23 cellular contexts compared by ENCODE assay signal in the genomic region with DNA sequence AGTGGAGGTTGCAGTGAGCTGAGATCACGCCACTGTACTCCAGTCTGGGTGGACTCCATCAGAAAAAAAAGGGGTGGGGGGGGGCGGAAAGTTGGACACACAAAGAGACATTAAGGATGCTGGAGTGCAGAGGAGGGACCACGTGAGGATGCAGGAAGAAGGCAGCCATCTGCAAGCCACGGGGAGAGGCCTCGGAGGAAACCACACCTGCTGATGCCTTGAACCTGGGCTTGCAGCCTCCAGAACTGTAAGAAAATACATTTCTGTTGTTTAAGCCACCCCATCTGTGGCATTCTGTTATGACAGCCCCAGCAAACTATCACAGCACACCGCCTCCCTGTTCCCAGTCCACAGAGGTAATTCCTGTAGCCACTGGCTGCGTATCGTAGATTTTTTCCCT.
"Had no signal": no experiment of that assay in that cellular context is flagged by ENCODE, and none has a peak within 500 bp of the region (broad histone marks: within the 10 kb centered on the region; RNA-seq: fewer than 3 reads in every experiment).

No MANE protein-coding gene starts in this region.

- DNase-seq: activated B cell treated with CpG ODN at 0.5 μM for 24 hours; activated CD8-positive, alpha-beta memory T cell treated with anti-CD3 and anti-CD28 coated beads, Interleukin-2, amount 10 ng/mL, durations not matched to agents 7 days and 5 days; activated effector memory CD4-positive, alpha-beta T cell treated with anti-CD3 and anti-CD28 coated beads, Interleukin-2, amount 50 U/mL, for 16 hours; activated naive CD4-positive, alpha-beta T cell treated with anti-CD3 and anti-CD28 coated beads for 36 hours; activated naive CD8-positive, alpha-beta T cell treated with anti-CD3 and anti-CD28 coated beads for 36 hours; activated T-cell treated with anti-CD3 and anti-CD28 coated beads, Interleukin-2, amount 50 U/mL, for 24 hours; aorta; caudate nucleus; colonic mucosa; NCI-H1092; NCI-H1417; NCI-H1930; NCI-H345; NCI-H510A; NCI-H526 treated with DMSO at 0.1 percent for 48 hours; NCI-H82; Peyer's patch; Right ventricle myocardium superior; SJCRH30; SK-N-SH; T1000 had no signal

- ATAC-seq: activated CD8-positive, alpha-beta memory T cell treated with anti-CD3 and anti-CD28 coated beads, Interleukin-2, amount 10 ng/mL, durations not matched to agents 7 days and 5 days had no signal

- H3K4me3 Mint-ChIP-seq: activated B cell treated with CpG ODN at 0.5 μM for 24 hours; activated CD8-positive, alpha-beta memory T cell treated with anti-CD3 and anti-CD28 coated beads, Interleukin-2, amount 10 ng/mL, durations not matched to agents 7 days and 5 days; activated naive CD4-positive, alpha-beta T cell treated with anti-CD3 and anti-CD28 coated beads for 36 hours; activated naive CD8-positive, alpha-beta T cell treated with anti-CD3 and anti-CD28 coated beads for 36 hours; activated T-cell treated with anti-CD3 and anti-CD28 coated beads, Interleukin-2, amount 50 U/mL, for 24 hours; activated T-helper 1 cell treated with anti-CD3 and anti-CD28 coated beads, Interleukin-12 subunit alpha, Interleukin-12 subunit beta, Interleukin-2, Interleukin-4 antibody, amounts not matched to agents 30 ng/mL and 10 ng/mL and 1 ng/mL, durations not matched to agents 14 hours and 24 hours and 36 hours; IgD-negative memory B cell had no signal

- H3K27me3 Mint-ChIP-seq: activated B cell treated with CpG ODN at 0.5 μM for 24 hours; activated CD8-positive, alpha-beta memory T cell treated with anti-CD3 and anti-CD28 coated beads, Interleukin-2, amount 10 ng/mL, durations not matched to agents 7 days and 5 days; activated naive CD8-positive, alpha-beta T cell treated with anti-CD3 and anti-CD28 coated beads for 36 hours; activated T-cell treated with anti-CD3 and anti-CD28 coated beads, Interleukin-2, amount 50 U/mL, for 24 hours; IgD-negative memory B cell had no signal

- H3K27ac Mint-ChIP-seq: activated B cell treated with CpG ODN at 0.5 μM for 24 hours; activated CD8-positive, alpha-beta memory T cell treated with anti-CD3 and anti-CD28 coated beads, Interleukin-2, amount 10 ng/mL, durations not matched to agents 7 days and 5 days; activated naive CD4-positive, alpha-beta T cell treated with anti-CD3 and anti-CD28 coated beads for 36 hours; activated naive CD8-positive, alpha-beta T cell treated with anti-CD3 and anti-CD28 coated beads for 36 hours; activated T-cell treated with anti-CD3 and anti-CD28 coated beads, Interleukin-2, amount 50 U/mL, for 24 hours; activated T-helper 1 cell treated with anti-CD3 and anti-CD28 coated beads, Interleukin-12 subunit alpha, Interleukin-12 subunit beta, Interleukin-2, Interleukin-4 antibody, amounts not matched to agents 30 ng/mL and 10 ng/mL and 1 ng/mL, durations not matched to agents 14 hours and 24 hours and 36 hours; IgD-negative memory B cell had no signal

- H3K9me3 Mint-ChIP-seq: activated B cell treated with CpG ODN at 0.5 μM for 24 hours had no signal
